Comparison of ENCODE assay signal across 9 cellular contexts in the genomic region with DNA sequence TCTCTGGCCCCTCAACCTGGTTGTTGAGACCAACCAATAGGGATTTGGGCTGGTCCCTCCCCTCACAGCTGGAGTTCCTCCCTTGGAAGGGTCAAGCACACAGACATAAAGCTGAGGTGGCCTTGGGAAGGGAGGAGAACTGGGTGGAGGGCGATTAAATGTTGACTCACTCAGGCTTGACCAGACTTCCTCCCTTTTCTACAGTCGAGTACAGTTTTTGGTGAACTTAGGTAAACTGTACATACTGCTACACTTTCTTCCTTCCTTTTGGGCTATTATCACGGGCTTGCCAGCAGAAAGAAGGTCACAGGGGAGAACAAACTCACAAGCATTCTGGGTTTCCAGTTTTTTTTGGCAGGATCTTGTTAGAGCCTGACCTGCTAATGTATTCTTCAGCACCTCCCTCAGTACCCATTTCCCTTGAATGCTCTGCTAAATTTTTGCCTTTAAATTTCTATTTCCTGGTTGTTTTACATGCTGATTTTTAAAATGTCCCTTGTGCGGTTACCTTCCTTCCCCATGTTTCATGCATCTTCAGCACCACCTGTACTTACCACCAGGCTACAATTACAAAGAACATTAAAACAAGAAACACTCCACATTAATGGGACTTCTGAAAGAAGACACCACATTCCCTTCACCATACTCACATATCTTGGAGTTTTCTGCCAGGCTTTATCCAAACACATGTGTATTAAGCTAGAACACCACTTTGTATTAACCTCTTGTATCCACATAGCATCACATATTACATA.
DNase-seq lines count a peak whose midpoint lies in the region; ATAC-seq and TF ChIP-seq lines count a peak whose summit lies in the region.
"Had no signal": no experiment of that assay in that cellular context is flagged by ENCODE, and none has a peak within 500 bp of the region (broad histone marks: within the 10 kb centered on the region; RNA-seq: fewer than 3 reads in every experiment).

No MANE protein-coding gene starts in this region.

- no peak overlapping the region for H3K4me3 ChIP-seq in OCI-LY3 (ENCODE audit: low read length)
- no peak overlapping the region for H3K4me3 ChIP-seq in fibroblast of the aortic adventitia (ENCODE audit: low read depth, low read length)
- H3K4me3 ChIP-seq in uterus, result no peak overlapping the region

- 0 out of 2 replicates have a peak overlapping the region, but pooled peaks have one; percentile 10 for H3K9ac ChIP-seq in OCI-LY3 (ENCODE audit: low read length)

- peak; percentile 50 for ATAC-seq in omental fat pad (ENCODE audit: low FRiP score)

- BruUV-seq in Calu3 (replicated peaks; lab: Mats Ljungman, UMichigan), result no TSS peak

- CTCF ChIA-PET in Calu3 (lab: Charles Lee), result no interaction called here

- H3K36me3 Mint-ChIP-seq in Calu3 (ENCODE audit: insufficient read depth, unreplicated experiment) (no peaks in the 10 kb centered on the region), glutamatergic neuron (ENCODE audit: unreplicated experiment) (no peaks in the 10 kb centered on the region)

- in situ Hi-C loops in G401 (cut with HindIII; ENCODE audit: low sequenced_read_pairs), result no loop called here

- no peaks in the 10 kb centered on the region for H4K20me1 ChIP-seq in OCI-LY3 (ENCODE audit: insufficient read depth, low read length)

- H3K27me3 ChIP-seq in OCI-LY3 (ENCODE audit: low read depth, low read length) (no peaks in the 10 kb centered on the region), uterus (no peaks in the 10 kb centered on the region)

- H3K4me3 Mint-ChIP-seq in Calu3 (ENCODE audit: low read depth, unreplicated experiment) (no peak overlapping the region), glutamatergic neuron (ENCODE audit: unreplicated experiment) (no peak overlapping the region)

- peaks cover 10% of the 10 kb centered on the region for H3K4me1 ChIP-seq in OCI-LY3 (ENCODE audit: low read length)
- no peaks in the 10 kb centered on the region for H3K4me1 ChIP-seq in uterus

- H3K4me2 ChIP-seq in OCI-LY3 (ENCODE audit: low read length), result peak overlapping the region; percentile 39

- TF ChIP-seq CTCF in Calu3 (IDR thresholded peaks at IDR 0.05; ENCODE audit: unreplicated experiment) (no peak), OCI-LY3 (IDR thresholded peaks at IDR 0.05; ENCODE audit: low read depth, low read length) (no peak), fibroblast of the aortic adventitia (IDR thresholded peaks at IDR 0.05; ENCODE audit: insufficient read depth, low read length) (no peak), omental fat pad (IDR thresholded peaks at IDR 0.05) (no peak), uterus (IDR thresholded peaks at IDR 0.05) (no peak), glutamatergic neuron (IDR thresholded peaks at IDR 0.05; ENCODE audit: partially characterized antibody, unreplicated experiment) (no peak)

- intact Hi-C loops in Calu3 (cut with micrococcal nuclease; ENCODE audit: unreplicated experiment) (loop anchor here (5.0 kb wide), 1 partner anchor 45 kb away; no protein-coding TSS in a partner anchor), uterus (cut with DNase I; ENCODE audit: low total_unique reads) (no loop called here)

- no peaks in the 10 kb centered on the region for H3K27me3 Mint-ChIP-seq in Calu3 (ENCODE audit: unreplicated experiment)
- peaks cover 2% of the 10 kb centered on the region for H3K27me3 Mint-ChIP-seq in glutamatergic neuron (ENCODE audit: unreplicated experiment)

- DNase-seq in Calu3 (peak; percentile 6), fibroblast of the aortic adventitia (ENCODE audit: low read depth) (peak; percentile 29), omental fat pad (ENCODE audit: low spot score) (no peak), DMS53 (lab: John Stamatoyannopoulos, UW) (no peak), uterus (no peak), G401 (ENCODE audit: low spot score) (no peak), glutamatergic neuron (no peak)
- DNase-seq: stimulated activated CD4-positive, alpha-beta T cell treated with anti-CD3 and anti-CD28 coated beads, Interleukin-4, amount 100 ng/mL, for 24 hours had no signal

- peaks cover 12% of the 10 kb centered on the region for H3K4me1 Mint-ChIP-seq in Calu3 (ENCODE audit: low read depth, unreplicated experiment)
- H3K4me1 Mint-ChIP-seq in glutamatergic neuron (ENCODE audit: low read depth, unreplicated experiment), result peaks cover 3% of the 10 kb centered on the region

- H3K27ac ChIP-seq in OCI-LY3 (ENCODE audit: low read length) (no peak overlapping the region), uterus (no peak overlapping the region)

- H3K79me2 ChIP-seq in OCI-LY3 (ENCODE audit: low read length), result no peaks in the 10 kb centered on the region

- H2AFZ ChIP-seq in OCI-LY3 (ENCODE audit: low read depth, low read length), result peak overlapping the region; percentile 73

- no peaks in the 10 kb centered on the region for H3K9me3 Mint-ChIP-seq in Calu3 (ENCODE audit: low read depth, unreplicated experiment)
- H3K9me3 Mint-ChIP-seq in glutamatergic neuron (ENCODE audit: unreplicated experiment), result peaks cover 2% of the 10 kb centered on the region

- H3K27ac Mint-ChIP-seq in Calu3 (ENCODE audit: unreplicated experiment) (peak overlapping the region; percentile 39), glutamatergic neuron (ENCODE audit: unreplicated experiment) (no peak overlapping the region)

- no peak for TF ChIP-seq POLR2A in uterus (IDR thresholded peaks at IDR 0.05)

- no peaks in the 10 kb centered on the region for H3K36me3 ChIP-seq in OCI-LY3 (replicated peaks; ENCODE audit: low read depth, low read length)
- H3K36me3 ChIP-seq in uterus, result no peaks in the 10 kb centered on the region

- H3K9me3 ChIP-seq in OCI-LY3 (ENCODE audit: insufficient read depth, low read length), result no peaks in the 10 kb centered on the region
- no peaks in the 10 kb centered on the region for H3K9me3 ChIP-seq in uterus

Comparison
In these comparisons a context has a peak if more than half of its experiments do, and no peak if none do; other contexts are left out.
1. DNase-seq: peak in Calu3 (single experiment) and fibroblast of the aortic adventitia (single experiment); none in omental fat pad (single experiment), DMS53 (single experiment), uterus (0 of 2), G401 (single experiment) and glutamatergic neuron (single experiment).